Comparison of ENCODE assay signal across 1 cellular context in the genomic region with DNA sequence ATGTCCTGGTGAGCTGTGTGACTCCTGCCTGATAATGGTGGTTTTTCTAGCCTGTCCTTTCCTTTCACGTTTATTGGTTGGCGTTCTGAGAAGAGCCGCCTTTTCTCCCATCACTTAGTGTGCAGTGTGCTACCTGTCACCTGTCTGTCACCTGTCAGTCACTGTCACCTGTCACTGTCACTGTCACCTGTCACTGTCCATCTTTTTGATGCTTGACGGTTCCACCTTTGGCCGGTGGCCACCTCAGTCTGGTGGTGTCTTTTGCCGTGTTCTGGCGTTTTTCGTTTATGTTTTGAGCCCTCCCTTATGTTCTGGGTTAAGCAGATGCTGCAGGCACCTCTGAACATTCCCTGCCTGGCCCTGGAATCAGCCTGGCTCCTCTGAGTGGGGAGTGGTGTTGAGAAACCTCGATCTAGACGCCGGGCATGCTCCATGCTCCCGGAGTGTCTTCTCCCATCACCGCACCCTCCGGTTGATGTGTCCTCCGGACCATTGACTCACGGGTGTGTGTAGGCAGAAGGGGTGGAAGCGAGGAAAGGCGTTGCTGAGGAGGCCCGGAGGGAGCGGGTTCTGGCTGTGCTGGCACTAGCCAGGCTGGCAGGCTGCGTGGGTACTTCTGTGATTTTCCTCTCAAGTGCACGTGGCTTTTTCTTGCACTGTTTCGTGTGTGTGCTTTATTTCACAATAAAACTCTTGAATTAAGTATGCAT.
TF ChIP-seq lines count a peak whose summit lies in the region.

No MANE protein-coding gene starts in this region.

TF ChIP-seq in HepG2, 621 proteins besides CTCF, POLR2A, EP300 and RAD21:
- TF ChIP-seq ZNF615 (CRISPR knock-in tag; IDR thresholded peaks at IDR 0.05; ENCODE audit: borderline replicate concordance) (no peak), ZNF441 (CRISPR knock-in tag; IDR thresholded peaks at IDR 0.05; ENCODE audit: borderline replicate concordance) (no peak), PHF8 (CRISPR knock-in tag; IDR thresholded peaks at IDR 0.05) (0 out of 2 replicates have a peak, but pooled peaks have one; percentile 1), HNRNPL (IDR thresholded peaks at IDR 0.05; ENCODE audit: low read depth, low read length) (no peak), ZFP91 (CRISPR knock-in tag; IDR thresholded peaks at IDR 0.05; ENCODE audit: borderline replicate concordance) (0 out of 2 replicates have a peak, but pooled peaks have one; percentile 22)
